Comparison of ENCODE assay signal across 8 cellular contexts in the genomic region with DNA sequence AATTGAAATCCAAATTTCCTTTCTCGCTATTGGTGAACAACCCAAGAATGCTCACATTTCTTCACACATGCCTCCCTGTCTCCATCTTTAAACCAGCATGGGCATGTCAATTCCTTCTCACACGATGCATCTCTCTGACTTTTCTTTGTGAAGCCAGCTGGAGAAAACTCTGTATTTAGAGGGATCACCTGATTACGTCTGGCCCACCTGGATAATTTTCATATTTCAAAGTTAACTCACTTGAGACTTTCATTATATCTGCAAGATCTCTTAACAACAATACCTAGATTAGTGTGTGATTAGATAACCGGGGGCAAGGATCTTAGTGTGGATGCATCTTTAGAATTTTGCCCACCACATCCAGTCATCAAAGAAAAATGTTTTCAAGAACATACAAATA.
"Had no signal": no experiment of that assay in that cellular context is flagged by ENCODE, and none has a peak within 500 bp of the region (broad histone marks: within the 10 kb centered on the region; RNA-seq: fewer than 3 reads in every experiment).

No MANE protein-coding gene starts in this region.

- FAIRE-seq: G401.6, GM12878, GM12891, GM12892, GM18507, GM19239 had no signal

- H3K4me3 ChIP-seq: GM12878 had no signal

- ATAC-seq: GM12878 had no signal

- DNase-seq: GDM1, GF-D8 had no signal
